14 cellular contexts compared by ENCODE assay signal in genomic region chr10:56653289-56653688, GRCh38.
"Had no signal": no experiment of that assay in that cellular context is flagged by ENCODE, and none has a peak within 500 bp of the region (broad histone marks: within the 10 kb centered on the region; RNA-seq: fewer than 3 reads in every experiment).

No MANE protein-coding gene starts in this region.

- H3K4me3 ChIP-seq: esophagus muscularis mucosa, heart left ventricle, left ventricle myocardium inferior, uterus had no signal

- DNase-seq: activated effector memory CD4-positive, alpha-beta T cell treated with Interleukin-2 at 50 U/mL for 16 hours; activated T-cell treated with anti-CD3 and anti-CD28 coated beads, Interleukin-2, amount 50 U/mL, for 24 hours; foreskin fibroblast; heart left ventricle; left ventricle myocardium inferior; mesenchymal stem cell; occipital lobe; right cardiac atrium; small intestine; uterus had no signal

- ATAC-seq: activated CD4-positive, CD25-positive, alpha-beta regulatory T cell treated with anti-CD3 and anti-CD28 coated beads, Interleukin-2, amount 50 U/mL, for 24 hours; activated naive CD4-positive, alpha-beta T cell treated with anti-CD3 and anti-CD28 coated beads, Interleukin-2, amount 50 U/mL, for 72 hours; heart left ventricle; natural killer cell treated with Interleukin-12 subunit alpha and Interleukin-12 subunit beta and Interleukin-15 and Interleukin-18, amount 100 ng/mL, for 72 hours; right cardiac atrium had no signal
